1 cellular context compared by ENCODE assay signal in genomic region chr13:113296842-113297369, GRCh38.
A peak's percentile ranks its signal among the peaks of the same experiment; 100 is the strongest.
TF ChIP-seq lines count a peak whose summit lies in the region.

A gene with protein sequence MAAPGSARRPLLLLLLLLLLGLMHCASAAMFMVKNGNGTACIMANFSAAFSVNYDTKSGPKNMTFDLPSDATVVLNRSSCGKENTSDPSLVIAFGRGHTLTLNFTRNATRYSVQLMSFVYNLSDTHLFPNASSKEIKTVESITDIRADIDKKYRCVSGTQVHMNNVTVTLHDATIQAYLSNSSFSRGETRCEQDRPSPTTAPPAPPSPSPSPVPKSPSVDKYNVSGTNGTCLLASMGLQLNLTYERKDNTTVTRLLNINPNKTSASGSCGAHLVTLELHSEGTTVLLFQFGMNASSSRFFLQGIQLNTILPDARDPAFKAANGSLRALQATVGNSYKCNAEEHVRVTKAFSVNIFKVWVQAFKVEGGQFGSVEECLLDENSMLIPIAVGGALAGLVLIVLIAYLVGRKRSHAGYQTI (plus strand): TSS chr13:113297239. CDS start chr13:113297435, 196 bp downstream.

TF ChIP-seq in K562, 482 proteins besides CTCF, POLR2A, EP300 and RAD21 (continued from another document and continues in another):
- TF ChIP-seq OTX1 (CRISPR knock-in tag; IDR thresholded peaks at IDR 0.05) (peak; percentile 87), ZNF445 (CRISPR knock-in tag; IDR thresholded peaks at IDR 0.05; ENCODE audit: low read depth) (no peak), HMG20A (CRISPR knock-in tag; conservative IDR thresholded peaks at IDR 0.05) (no peak), MXD1 (CRISPR knock-in tag; IDR thresholded peaks at IDR 0.05; ENCODE audit: borderline replicate concordance, poor library complexity, severe bottlenecking) (peak; percentile 62), CBFA2T3 (IDR thresholded peaks at IDR 0.05) (peak; percentile 46; the same call in 1 of the 2 replicates), MED1 (CRISPR knock-in tag; IDR thresholded peaks at IDR 0.05; ENCODE audit: borderline replicate concordance) (0 out of 2 replicates have a peak, but pooled peaks have one; percentile 57), ZNF316 (IDR thresholded peaks at IDR 0.05) (no peak), NBN (IDR thresholded peaks at IDR 0.05; ENCODE audit: low read depth) (no peak), FOXM1 (IDR thresholded peaks at IDR 0.05; ENCODE audit: low read depth) (no peak), FOXM1 (CRISPR knock-in tag; IDR thresholded peaks at IDR 0.05; ENCODE audit: low read depth) (peak; percentile 97), ZBTB17 (CRISPR knock-in tag; IDR thresholded peaks at IDR 0.05) (0 out of 2 replicates have a peak, but pooled peaks have one; percentile 40), GATA2 (CRISPR knock-in tag; IDR thresholded peaks at IDR 0.05) (no peak), E2F8 (IDR thresholded peaks at IDR 0.05; ENCODE audit: low read depth, partially characterized antibody) (peak; percentile 82), WHSC1 (IDR thresholded peaks at IDR 0.05; ENCODE audit: low read length) (no peak), PTTG1 (tag; IDR thresholded peaks at IDR 0.05; ENCODE audit: low read depth) (no peak), ZNF232 (CRISPR knock-in tag; IDR thresholded peaks at IDR 0.05) (peak; percentile 89), ELF4 (CRISPR knock-in tag; IDR thresholded peaks at IDR 0.05) (peak; percentile 78; the same call in 1 of the 2 replicates), ZFP91 (CRISPR knock-in tag; IDR thresholded peaks at IDR 0.05) (no peak), SRF (CRISPR knock-in tag; IDR thresholded peaks at IDR 0.05) (no peak), SETDB1 (IDR thresholded peaks at IDR 0.05; ENCODE audit: low read length) (peak; percentile 6), LCOR (CRISPR knock-in tag; IDR thresholded peaks at IDR 0.05) (no peak; the same call in 1 of the 2 replicates), NR2C2 (CRISPR knock-in tag; IDR thresholded peaks at IDR 0.05) (peak; percentile 83), NR2C2 (tag; IDR thresholded peaks at IDR 0.05) (peak; percentile 86), TCF3 (CRISPR knock-in tag; IDR thresholded peaks at IDR 0.05) (no peak; the same call in 1 of the 2 replicates), PTRF (tag; IDR thresholded peaks at IDR 0.05) (no peak), MLLT1 (IDR thresholded peaks at IDR 0.05) (peak in 1 of 2 experiments; percentile 45; a peak in 1 of 4 replicates), RAD51 (IDR thresholded peaks at IDR 0.05; ENCODE audit: borderline replicate concordance, low read depth) (peak; percentile 100), MBD2 (IDR thresholded peaks at IDR 0.05; ENCODE audit: borderline replicate concordance, low read depth) (peak; percentile 43; the same call in 1 of the 2 replicates), CXXC5 (CRISPR knock-in tag; IDR thresholded peaks at IDR 0.05) (peak; percentile 100), TAF7 (tag; IDR thresholded peaks at IDR 0.05) (peak; percentile 59), HDGF (IDR thresholded peaks at IDR 0.05) (no peak), GTF2E2 (tag; IDR thresholded peaks at IDR 0.05) (no peak), ZKSCAN8 (CRISPR knock-in tag; IDR thresholded peaks at IDR 0.05) (no peak), MTA2 (IDR thresholded peaks at IDR 0.05; ENCODE audit: low read depth) (peak; percentile 12; the same call in 1 of the 2 replicates), ZNF282 (CRISPR knock-in tag; IDR thresholded peaks at IDR 0.05) (peak; percentile 98; the same call in 1 of the 2 replicates), BHLHE40 (IDR thresholded peaks at IDR 0.05; ENCODE audit: low read length) (peak; percentile 100), ZNF175 (CRISPR knock-in tag; IDR thresholded peaks at IDR 0.05; ENCODE audit: low read depth) (no peak), SMARCB1 (IDR thresholded peaks at IDR 0.05; ENCODE audit: insufficient read length, low read depth) (no peak), NONO (IDR thresholded peaks at IDR 0.05; ENCODE audit: low read depth in 2 of 2, low read length in 1 of 2) (peak in 1 of 2 experiments; percentile 71; a peak in 1 of 4 replicates), PRMT5 (CRISPR knock-in tag; IDR thresholded peaks at IDR 0.05) (no peak), FUS (optimal IDR thresholded peaks at IDR 0.05; ENCODE audit: low read depth, low read length) (no peak)
- TF ChIP-seq, protein P1, sequence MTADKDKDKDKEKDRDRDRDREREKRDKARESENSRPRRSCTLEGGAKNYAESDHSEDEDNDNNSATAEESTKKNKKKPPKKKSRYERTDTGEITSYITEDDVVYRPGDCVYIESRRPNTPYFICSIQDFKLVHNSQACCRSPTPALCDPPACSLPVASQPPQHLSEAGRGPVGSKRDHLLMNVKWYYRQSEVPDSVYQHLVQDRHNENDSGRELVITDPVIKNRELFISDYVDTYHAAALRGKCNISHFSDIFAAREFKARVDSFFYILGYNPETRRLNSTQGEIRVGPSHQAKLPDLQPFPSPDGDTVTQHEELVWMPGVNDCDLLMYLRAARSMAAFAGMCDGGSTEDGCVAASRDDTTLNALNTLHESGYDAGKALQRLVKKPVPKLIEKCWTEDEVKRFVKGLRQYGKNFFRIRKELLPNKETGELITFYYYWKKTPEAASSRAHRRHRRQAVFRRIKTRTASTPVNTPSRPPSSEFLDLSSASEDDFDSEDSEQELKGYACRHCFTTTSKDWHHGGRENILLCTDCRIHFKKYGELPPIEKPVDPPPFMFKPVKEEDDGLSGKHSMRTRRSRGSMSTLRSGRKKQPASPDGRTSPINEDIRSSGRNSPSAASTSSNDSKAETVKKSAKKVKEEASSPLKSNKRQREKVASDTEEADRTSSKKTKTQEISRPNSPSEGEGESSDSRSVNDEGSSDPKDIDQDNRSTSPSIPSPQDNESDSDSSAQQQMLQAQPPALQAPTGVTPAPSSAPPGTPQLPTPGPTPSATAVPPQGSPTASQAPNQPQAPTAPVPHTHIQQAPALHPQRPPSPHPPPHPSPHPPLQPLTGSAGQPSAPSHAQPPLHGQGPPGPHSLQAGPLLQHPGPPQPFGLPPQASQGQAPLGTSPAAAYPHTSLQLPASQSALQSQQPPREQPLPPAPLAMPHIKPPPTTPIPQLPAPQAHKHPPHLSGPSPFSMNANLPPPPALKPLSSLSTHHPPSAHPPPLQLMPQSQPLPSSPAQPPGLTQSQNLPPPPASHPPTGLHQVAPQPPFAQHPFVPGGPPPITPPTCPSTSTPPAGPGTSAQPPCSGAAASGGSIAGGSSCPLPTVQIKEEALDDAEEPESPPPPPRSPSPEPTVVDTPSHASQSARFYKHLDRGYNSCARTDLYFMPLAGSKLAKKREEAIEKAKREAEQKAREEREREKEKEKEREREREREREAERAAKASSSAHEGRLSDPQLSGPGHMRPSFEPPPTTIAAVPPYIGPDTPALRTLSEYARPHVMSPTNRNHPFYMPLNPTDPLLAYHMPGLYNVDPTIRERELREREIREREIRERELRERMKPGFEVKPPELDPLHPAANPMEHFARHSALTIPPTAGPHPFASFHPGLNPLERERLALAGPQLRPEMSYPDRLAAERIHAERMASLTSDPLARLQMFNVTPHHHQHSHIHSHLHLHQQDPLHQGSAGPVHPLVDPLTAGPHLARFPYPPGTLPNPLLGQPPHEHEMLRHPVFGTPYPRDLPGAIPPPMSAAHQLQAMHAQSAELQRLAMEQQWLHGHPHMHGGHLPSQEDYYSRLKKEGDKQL (CRISPR knock-in tag; IDR thresholded peaks at IDR 0.05; ENCODE audit: borderline replicate concordance): no peak
- TF ChIP-seq, protein P2, sequence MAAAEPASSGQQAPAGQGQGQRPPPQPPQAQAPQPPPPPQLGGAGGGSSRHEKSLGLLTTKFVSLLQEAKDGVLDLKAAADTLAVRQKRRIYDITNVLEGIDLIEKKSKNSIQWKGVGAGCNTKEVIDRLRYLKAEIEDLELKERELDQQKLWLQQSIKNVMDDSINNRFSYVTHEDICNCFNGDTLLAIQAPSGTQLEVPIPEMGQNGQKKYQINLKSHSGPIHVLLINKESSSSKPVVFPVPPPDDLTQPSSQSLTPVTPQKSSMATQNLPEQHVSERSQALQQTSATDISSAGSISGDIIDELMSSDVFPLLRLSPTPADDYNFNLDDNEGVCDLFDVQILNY (CRISPR knock-in tag; IDR thresholded peaks at IDR 0.05): peak; percentile 85; the same call in 1 of the 2 replicates
- TF ChIP-seq, protein P3, sequence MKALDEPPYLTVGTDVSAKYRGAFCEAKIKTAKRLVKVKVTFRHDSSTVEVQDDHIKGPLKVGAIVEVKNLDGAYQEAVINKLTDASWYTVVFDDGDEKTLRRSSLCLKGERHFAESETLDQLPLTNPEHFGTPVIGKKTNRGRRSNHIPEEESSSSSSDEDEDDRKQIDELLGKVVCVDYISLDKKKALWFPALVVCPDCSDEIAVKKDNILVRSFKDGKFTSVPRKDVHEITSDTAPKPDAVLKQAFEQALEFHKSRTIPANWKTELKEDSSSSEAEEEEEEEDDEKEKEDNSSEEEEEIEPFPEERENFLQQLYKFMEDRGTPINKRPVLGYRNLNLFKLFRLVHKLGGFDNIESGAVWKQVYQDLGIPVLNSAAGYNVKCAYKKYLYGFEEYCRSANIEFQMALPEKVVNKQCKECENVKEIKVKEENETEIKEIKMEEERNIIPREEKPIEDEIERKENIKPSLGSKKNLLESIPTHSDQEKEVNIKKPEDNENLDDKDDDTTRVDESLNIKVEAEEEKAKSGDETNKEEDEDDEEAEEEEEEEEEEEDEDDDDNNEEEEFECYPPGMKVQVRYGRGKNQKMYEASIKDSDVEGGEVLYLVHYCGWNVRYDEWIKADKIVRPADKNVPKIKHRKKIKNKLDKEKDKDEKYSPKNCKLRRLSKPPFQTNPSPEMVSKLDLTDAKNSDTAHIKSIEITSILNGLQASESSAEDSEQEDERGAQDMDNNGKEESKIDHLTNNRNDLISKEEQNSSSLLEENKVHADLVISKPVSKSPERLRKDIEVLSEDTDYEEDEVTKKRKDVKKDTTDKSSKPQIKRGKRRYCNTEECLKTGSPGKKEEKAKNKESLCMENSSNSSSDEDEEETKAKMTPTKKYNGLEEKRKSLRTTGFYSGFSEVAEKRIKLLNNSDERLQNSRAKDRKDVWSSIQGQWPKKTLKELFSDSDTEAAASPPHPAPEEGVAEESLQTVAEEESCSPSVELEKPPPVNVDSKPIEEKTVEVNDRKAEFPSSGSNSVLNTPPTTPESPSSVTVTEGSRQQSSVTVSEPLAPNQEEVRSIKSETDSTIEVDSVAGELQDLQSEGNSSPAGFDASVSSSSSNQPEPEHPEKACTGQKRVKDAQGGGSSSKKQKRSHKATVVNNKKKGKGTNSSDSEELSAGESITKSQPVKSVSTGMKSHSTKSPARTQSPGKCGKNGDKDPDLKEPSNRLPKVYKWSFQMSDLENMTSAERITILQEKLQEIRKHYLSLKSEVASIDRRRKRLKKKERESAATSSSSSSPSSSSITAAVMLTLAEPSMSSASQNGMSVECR (CRISPR knock-in tag; IDR thresholded peaks at IDR 0.05): peak; percentile 99
- TF ChIP-seq, protein P4, sequence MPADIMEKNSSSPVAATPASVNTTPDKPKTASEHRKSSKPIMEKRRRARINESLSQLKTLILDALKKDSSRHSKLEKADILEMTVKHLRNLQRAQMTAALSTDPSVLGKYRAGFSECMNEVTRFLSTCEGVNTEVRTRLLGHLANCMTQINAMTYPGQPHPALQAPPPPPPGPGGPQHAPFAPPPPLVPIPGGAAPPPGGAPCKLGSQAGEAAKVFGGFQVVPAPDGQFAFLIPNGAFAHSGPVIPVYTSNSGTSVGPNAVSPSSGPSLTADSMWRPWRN (IDR thresholded peaks at IDR 0.05; ENCODE audit: low read depth): peak; percentile 29; the same call in 1 of the 2 replicates
